In genomic region chr9:81689343-81690175, GRCh38 we compare ENCODE assay signal across 8 cellular contexts. TPM values are rescaled to one million over a fixed set of nuclear protein-coding genes. Genes with fewer than 3 reads are reported as not detected.
A peak's percentile ranks its signal among the peaks of the same experiment; 100 is the strongest.
DNase-seq lines count a peak whose midpoint lies in the region; ATAC-seq, FAIRE-seq and TF ChIP-seq lines count a peak whose summit lies in the region.

Gene TLE1, minus strand, starts transcription at chr9:81689547. Its CDS starts 1,307 bp downstream, at chr9:81688240.

- DNase-seq in SKM-1 treated with dmso at 0.1 percent for 144 hours (lab: John Stamatoyannopoulos, UW; ENCODE audit: unreplicated experiment) (peak; percentile 44), SKM-1 (lab: John Stamatoyannopoulos, UW; ENCODE audit: unreplicated experiment) (no peak), NCI-H2196 (lab: John Stamatoyannopoulos, UW; ENCODE audit: unreplicated experiment) (peak; percentile 98), kidney (peak; percentile 100)
- peak; percentile 84 for DNase-seq in activated CD4-positive, alpha-beta T cell treated with anti-CD3 and anti-CD28 coated beads for 48 hours
- DNase-seq in stimulated activated CD4-positive, alpha-beta T cell treated with anti-CD3 and anti-CD28 coated beads, Interleukin-12 subunit alpha, Interleukin-12 subunit beta, amount 100 ng/mL, for 48 hours (ENCODE audit: low read depth in 2 of 3, low spot score in 1 of 3) = peak; percentile 45 to 64 (median 59)

- intact Hi-C loops in kidney (cut with DNase I) = no loop called here

- H3K4me1 ChIP-seq in kidney (ENCODE audit: control insufficient read depth in 1 of 2, insufficient read depth in 1 of 2, low read depth in 1 of 2, low read length in 2 of 2) = peaks cover 7 to 10% of the 10 kb centered on the region in 2 donors

- no peak for TF ChIP-seq CTCF in kidney (IDR thresholded peaks at IDR 0.05; ENCODE audit: borderline replicate concordance, extremely low read depth, insufficient read depth)

- peak within 1 kb of the TSS; percentile 10 to 56 for H3K9ac ChIP-seq in kidney (ENCODE audit: low read length in 2 of 2)

- ATAC-seq in HG03108 (IDR thresholded peaks at IDR 0.05; ENCODE audit: unreplicated experiment) = peak; percentile 67

- FAIRE-seq in colon (lab: Jason Lieb, UNC) (peak; percentile 84), kidney (lab: Jason Lieb, UNC) (peak; percentile 95)

- H3K27ac ChIP-seq in kidney (ENCODE audit: low read depth in 2 of 2, low read length in 2 of 2) = peak within 1 kb of the TSS; percentile 70 to 79

- no peaks in the 10 kb centered on the region for H3K9me3 ChIP-seq in kidney (ENCODE audit: control insufficient read depth in 1 of 2, low read length in 2 of 2)

- H3K4me3 ChIP-seq in kidney (ENCODE audit: low read length in 2 of 2) = peak within 1 kb of the TSS; percentile 73 to 86

- no peaks in the 10 kb centered on the region for H3K36me3 ChIP-seq in kidney (ENCODE audit: control insufficient read depth in 1 of 2, insufficient read depth in 2 of 2, low read length in 2 of 2)

RNA-seq across cellular contexts. Expression of gene TLE1, which starts in this region (rescaled TPM):
- 52.5 TPM for total RNA-seq in kidney
- 10.8 TPM for polyA plus RNA-seq in kidney (ENCODE audit: insufficient read depth, low read depth, low replicate concordance)
